1 cellular context compared by ENCODE assay signal in the genomic region with DNA sequence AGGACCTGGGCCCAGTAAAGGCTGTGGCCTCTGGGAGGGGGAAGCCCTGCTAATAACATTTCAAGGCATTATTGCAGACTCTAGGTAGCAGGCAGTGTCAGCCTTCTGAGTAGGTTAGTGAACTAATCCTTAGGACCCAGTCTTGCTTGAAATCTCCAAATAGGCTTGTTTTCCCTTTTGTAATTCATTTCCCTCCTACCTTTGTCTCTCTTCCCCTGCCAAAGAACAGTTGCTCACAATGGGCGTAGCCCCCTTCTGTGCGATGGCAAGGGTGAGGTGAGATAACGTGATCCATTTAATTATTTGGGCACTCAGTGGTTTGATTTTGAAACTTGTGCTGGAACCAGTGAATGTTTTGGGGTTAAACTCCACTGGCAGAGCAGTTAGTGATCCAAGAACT.
A peak's percentile ranks its signal among the peaks of the same experiment; 100 is the strongest.
TF ChIP-seq lines count a peak whose summit lies in the region.

No MANE protein-coding gene starts in this region.

TF ChIP-seq in H1, 55 proteins besides CTCF, POLR2A, EP300 and RAD21:
- TF ChIP-seq BCL11A (IDR thresholded peaks at IDR 0.05; ENCODE audit: low read depth in 2 of 2, low read length in 2 of 2): no peak
- TF ChIP-seq RBBP5 (IDR thresholded peaks at IDR 0.05; ENCODE audit: borderline replicate concordance, low read depth, low read length): 0 out of 2 replicates have a peak, but pooled peaks have one; percentile 46
